8 cellular contexts compared by ENCODE assay signal in the genomic region with DNA sequence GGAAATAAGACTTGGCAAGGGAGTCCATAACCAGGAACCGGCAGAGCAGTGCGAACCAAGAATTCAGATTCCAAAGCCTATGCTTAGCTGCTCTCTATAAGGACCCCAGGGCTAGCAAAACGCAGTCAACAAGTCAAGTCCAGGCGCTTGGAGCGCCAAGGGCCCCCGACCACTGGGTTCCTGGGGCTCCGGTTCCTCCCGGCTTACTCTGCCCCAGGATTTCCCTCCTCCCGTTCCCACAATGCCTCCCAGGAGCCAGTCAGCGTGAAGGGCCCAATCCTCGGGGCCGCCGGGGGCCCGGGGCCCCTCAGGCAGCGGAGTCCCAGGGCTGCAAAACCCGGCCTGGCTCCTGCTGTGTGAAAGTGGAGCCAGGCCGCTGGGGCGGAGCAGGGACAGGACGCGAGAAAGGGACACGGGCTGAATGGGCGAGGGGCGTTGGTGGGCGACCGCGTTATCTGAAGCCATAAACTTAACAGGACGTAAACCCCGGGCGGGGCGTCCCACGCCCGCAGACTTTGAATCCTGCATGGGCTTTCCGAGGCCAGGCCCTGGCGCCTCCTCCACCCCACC. TPM values are rescaled to one million over a fixed set of nuclear protein-coding genes. Genes with fewer than 3 reads are reported as not detected.
DNase-seq lines count a peak whose midpoint lies in the region; ATAC-seq and TF ChIP-seq lines count a peak whose summit lies in the region.

No MANE protein-coding gene starts in this region.

- ATAC-seq in HG02759 (IDR thresholded peaks at IDR 0.05; ENCODE audit: unreplicated experiment) = peak; percentile 64
- ATAC-seq in thoracic aorta (ENCODE audit: insufficient number of reproducible peaks, low FRiP score, low read depth) = no peak
- no peak for ATAC-seq in GM21423 (IDR thresholded peaks at IDR 0.05; ENCODE audit: unreplicated experiment)

- H3K27me3 ChIP-seq in neuron (ENCODE audit: insufficient read depth, low read length) = peaks cover 7% of the 10 kb centered on the region
- no peaks in the 10 kb centered on the region for H3K27me3 ChIP-seq in thoracic aorta (replicated peaks; ENCODE audit: insufficient read depth)

- peak; percentile 73 for DNase-seq in CD14-positive monocyte (ENCODE audit: low spot score)
- DNase-seq in NOMO-1 treated with DMSO at 0.1 percent for 48 hours (lab: John Stamatoyannopoulos, UW; ENCODE audit: unreplicated experiment) = peak; percentile 76
- peak; percentile 17 for DNase-seq in activated gamma-delta T cell treated with anti-CD3 and anti-CD28 coated beads, Interleukin-2, amount 50 U/mL, for 16 hours (ENCODE audit: low read depth)
- peak; percentile 53 for DNase-seq in foreskin melanocyte
- DNase-seq in thoracic aorta (ENCODE audit: low spot score) = no peak

- TF ChIP-seq CTCF in CD14-positive monocyte (IDR thresholded peaks at IDR 0.05) (no peak), thoracic aorta (IDR thresholded peaks at IDR 0.05) (no peak)

- peak overlapping the region; percentile 76 to 81 for H3K4me3 Mint-ChIP-seq in CD14-positive monocyte

- H3K9me3 ChIP-seq in neuron (ENCODE audit: low read length) = no peaks in the 10 kb centered on the region
- no peaks in the 10 kb centered on the region for H3K9me3 ChIP-seq in thoracic aorta

- H3K4me1 ChIP-seq in neuron (ENCODE audit: insufficient read depth, low read length) (no peaks in the 10 kb centered on the region), thoracic aorta (ENCODE audit: control insufficient read depth in 1 of 2, low read depth in 2 of 2) (peaks cover 0 to 9% of the 10 kb centered on the region in 2 donors)

- peak overlapping the region in 4 of 7 donors; percentile 40 to 76 (median 65) for H3K27ac Mint-ChIP-seq in CD14-positive monocyte

- peaks cover 28% of the 10 kb centered on the region for H3K4me1 Mint-ChIP-seq in CD14-positive monocyte

- no peak overlapping the region for H2AFZ ChIP-seq in neuron (ENCODE audit: low read depth, low read length)

- H3K36me3 ChIP-seq in neuron (ENCODE audit: insufficient read depth, low read length) (no peaks in the 10 kb centered on the region), thoracic aorta (peaks cover 6% of the 10 kb centered on the region)

- peak overlapping the region; percentile 27 for H3K4me3 ChIP-seq in neuron (ENCODE audit: low read length)
- H3K4me3 ChIP-seq in thoracic aorta = peak overlapping the region; percentile 84

- intact Hi-C loops in CD14-positive monocyte (cut with micrococcal nuclease) = no loop called here

- peaks cover 0 to 2% (median 0%) of the 10 kb centered on the region in 7 donors for H3K9me3 Mint-ChIP-seq in CD14-positive monocyte

- peaks cover 0 to 2% (median 1%) of the 10 kb centered on the region in 3 donors for H3K27me3 Mint-ChIP-seq in CD14-positive monocyte (ENCODE audit: low read depth in 3 of 3)

- no peaks in the 10 kb centered on the region for H3K36me3 Mint-ChIP-seq in CD14-positive monocyte

- H3K27ac ChIP-seq in thoracic aorta = peak overlapping the region; percentile 49 to 56

RNA-seq across cellular contexts. Expression of a gene that starts 1.5 kb away (rescaled TPM):
- under 1 TPM in 1 of 2 donors, not detected in 1; 0.39 TPM for polyA plus RNA-seq in CD14-positive monocyte
- 100 to 1,000 TPM; 130 to 175 TPM for total RNA-seq in thoracic aorta

RNA-seq across cellular contexts. Expression of a gene that starts 45.5 kb away (rescaled TPM):
- under 1 TPM; 0.16 to 0.25 TPM for polyA plus RNA-seq in CD14-positive monocyte
- 10 to 100 TPM; 21.5 to 38.3 TPM for total RNA-seq in thoracic aorta

RNA-seq across cellular contexts. Expression of a gene that starts 54.6 kb away (rescaled TPM):
- polyA plus RNA-seq in CD14-positive monocyte = not detected
- not detected for total RNA-seq in thoracic aorta
